Comparison of ENCODE assay signal across 1 cellular context in the genomic region with DNA sequence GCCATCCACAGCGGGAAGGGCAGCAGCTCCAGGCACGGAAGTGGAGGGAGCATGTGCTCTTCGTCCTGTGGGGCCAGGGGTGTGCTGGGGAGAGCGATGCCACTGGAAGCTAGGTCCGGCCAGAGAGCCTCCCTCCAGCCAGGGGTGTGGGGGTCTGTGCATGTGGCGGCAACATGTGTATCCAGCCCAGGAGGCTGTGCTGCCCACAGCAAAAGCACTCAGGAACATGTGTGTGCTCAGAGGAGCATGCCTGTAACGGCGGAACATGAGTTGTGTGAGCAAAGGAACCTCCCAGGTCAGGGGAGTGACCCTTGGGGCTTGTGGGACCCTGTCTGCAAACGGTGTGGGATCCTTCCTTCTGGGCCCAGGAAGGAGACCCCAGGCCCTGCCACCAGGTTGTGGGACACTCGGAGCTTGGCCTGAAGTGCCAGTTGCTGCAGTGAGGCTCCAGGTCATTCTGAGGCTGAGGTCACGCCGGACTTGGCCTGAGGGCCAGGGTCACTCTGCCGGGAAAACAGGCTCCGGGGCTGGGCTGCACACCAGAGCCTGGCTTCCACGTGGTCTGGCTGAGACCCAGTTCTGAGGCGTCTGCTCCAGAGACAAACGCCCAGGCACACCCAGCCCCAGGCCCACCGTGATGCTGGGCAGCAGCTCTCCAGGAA.
TF ChIP-seq lines count a peak whose summit lies in the region.

No MANE protein-coding gene starts in this region.

TF ChIP-seq in HepG2, 621 proteins besides CTCF, POLR2A, EP300 and RAD21 (continued from another document and continues in another):
- TF ChIP-seq, protein P1, sequence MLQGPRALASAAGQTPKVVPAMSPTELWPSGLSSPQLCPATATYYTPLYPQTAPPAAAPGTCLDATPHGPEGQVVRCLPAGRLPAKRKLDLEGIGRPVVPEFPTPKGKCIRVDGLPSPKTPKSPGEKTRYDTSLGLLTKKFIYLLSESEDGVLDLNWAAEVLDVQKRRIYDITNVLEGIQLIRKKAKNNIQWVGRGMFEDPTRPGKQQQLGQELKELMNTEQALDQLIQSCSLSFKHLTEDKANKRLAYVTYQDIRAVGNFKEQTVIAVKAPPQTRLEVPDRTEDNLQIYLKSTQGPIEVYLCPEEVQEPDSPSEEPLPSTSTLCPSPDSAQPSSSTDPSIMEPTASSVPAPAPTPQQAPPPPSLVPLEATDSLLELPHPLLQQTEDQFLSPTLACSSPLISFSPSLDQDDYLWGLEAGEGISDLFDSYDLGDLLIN (CRISPR knock-in tag; IDR thresholded peaks at IDR 0.05; ENCODE audit: borderline replicate concordance), result no peak
- no peak for TF ChIP-seq THYN1 (CRISPR knock-in tag; IDR thresholded peaks at IDR 0.05; ENCODE audit: borderline replicate concordance, low read depth)
- TF ChIP-seq, protein P2, sequence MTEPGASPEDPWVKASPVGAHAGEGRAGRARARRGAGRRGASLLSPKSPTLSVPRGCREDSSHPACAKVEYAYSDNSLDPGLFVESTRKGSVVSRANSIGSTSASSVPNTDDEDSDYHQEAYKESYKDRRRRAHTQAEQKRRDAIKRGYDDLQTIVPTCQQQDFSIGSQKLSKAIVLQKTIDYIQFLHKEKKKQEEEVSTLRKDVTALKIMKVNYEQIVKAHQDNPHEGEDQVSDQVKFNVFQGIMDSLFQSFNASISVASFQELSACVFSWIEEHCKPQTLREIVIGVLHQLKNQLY (CRISPR knock-in tag; IDR thresholded peaks at IDR 0.05), result no peak
- TF ChIP-seq, protein P3, sequence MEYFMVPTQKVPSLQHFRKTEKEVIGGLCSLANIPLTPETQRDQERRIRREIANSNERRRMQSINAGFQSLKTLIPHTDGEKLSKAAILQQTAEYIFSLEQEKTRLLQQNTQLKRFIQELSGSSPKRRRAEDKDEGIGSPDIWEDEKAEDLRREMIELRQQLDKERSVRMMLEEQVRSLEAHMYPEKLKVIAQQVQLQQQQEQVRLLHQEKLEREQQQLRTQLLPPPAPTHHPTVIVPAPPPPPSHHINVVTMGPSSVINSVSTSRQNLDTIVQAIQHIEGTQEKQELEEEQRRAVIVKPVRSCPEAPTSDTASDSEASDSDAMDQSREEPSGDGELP (IDR thresholded peaks at IDR 0.05; ENCODE audit: borderline replicate concordance, low read depth), result no peak
- no peak for TF ChIP-seq SPEN (CRISPR knock-in tag; IDR thresholded peaks at IDR 0.05; ENCODE audit: low read depth)
- TF ChIP-seq ZFX (CRISPR knock-in tag; IDR thresholded peaks at IDR 0.05; ENCODE audit: low read depth), result peak; percentile 48; the same call in 1 of the 2 replicates
- TF ChIP-seq ZNF781 (CRISPR knock-in tag; IDR thresholded peaks at IDR 0.05; ENCODE audit: borderline replicate concordance, not compliant biosample characterization), result no peak
- TF ChIP-seq NR1H2 (CRISPR knock-in tag; IDR thresholded peaks at IDR 0.05; ENCODE audit: borderline replicate concordance, low read depth), result no peak
- TF ChIP-seq HDAC6 (IDR thresholded peaks at IDR 0.05; ENCODE audit: low read depth, low read length), result no peak
- no peak for TF ChIP-seq SOX5 (CRISPR knock-in tag; IDR thresholded peaks at IDR 0.05; ENCODE audit: borderline replicate concordance)
- no peak for TF ChIP-seq WIZ (CRISPR knock-in tag; IDR thresholded peaks at IDR 0.05)
- no peak for TF ChIP-seq DNMT3B (CRISPR knock-in tag; conservative IDR thresholded peaks at IDR 0.05)
- TF ChIP-seq, protein P4, sequence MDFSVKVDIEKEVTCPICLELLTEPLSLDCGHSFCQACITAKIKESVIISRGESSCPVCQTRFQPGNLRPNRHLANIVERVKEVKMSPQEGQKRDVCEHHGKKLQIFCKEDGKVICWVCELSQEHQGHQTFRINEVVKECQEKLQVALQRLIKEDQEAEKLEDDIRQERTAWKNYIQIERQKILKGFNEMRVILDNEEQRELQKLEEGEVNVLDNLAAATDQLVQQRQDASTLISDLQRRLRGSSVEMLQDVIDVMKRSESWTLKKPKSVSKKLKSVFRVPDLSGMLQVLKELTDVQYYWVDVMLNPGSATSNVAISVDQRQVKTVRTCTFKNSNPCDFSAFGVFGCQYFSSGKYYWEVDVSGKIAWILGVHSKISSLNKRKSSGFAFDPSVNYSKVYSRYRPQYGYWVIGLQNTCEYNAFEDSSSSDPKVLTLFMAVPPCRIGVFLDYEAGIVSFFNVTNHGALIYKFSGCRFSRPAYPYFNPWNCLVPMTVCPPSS (IDR thresholded peaks at IDR 0.05), result no peak
- TF ChIP-seq, protein P5, sequence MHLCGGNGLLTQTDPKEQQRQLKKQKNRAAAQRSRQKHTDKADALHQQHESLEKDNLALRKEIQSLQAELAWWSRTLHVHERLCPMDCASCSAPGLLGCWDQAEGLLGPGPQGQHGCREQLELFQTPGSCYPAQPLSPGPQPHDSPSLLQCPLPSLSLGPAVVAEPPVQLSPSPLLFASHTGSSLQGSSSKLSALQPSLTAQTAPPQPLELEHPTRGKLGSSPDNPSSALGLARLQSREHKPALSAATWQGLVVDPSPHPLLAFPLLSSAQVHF (CRISPR knock-in tag; IDR thresholded peaks at IDR 0.05), result no peak
- TF ChIP-seq TARDBP (CRISPR knock-in tag; IDR thresholded peaks at IDR 0.05), result 0 out of 2 replicates have a peak, but pooled peaks have one; percentile 42
- TF ChIP-seq, protein P6, sequence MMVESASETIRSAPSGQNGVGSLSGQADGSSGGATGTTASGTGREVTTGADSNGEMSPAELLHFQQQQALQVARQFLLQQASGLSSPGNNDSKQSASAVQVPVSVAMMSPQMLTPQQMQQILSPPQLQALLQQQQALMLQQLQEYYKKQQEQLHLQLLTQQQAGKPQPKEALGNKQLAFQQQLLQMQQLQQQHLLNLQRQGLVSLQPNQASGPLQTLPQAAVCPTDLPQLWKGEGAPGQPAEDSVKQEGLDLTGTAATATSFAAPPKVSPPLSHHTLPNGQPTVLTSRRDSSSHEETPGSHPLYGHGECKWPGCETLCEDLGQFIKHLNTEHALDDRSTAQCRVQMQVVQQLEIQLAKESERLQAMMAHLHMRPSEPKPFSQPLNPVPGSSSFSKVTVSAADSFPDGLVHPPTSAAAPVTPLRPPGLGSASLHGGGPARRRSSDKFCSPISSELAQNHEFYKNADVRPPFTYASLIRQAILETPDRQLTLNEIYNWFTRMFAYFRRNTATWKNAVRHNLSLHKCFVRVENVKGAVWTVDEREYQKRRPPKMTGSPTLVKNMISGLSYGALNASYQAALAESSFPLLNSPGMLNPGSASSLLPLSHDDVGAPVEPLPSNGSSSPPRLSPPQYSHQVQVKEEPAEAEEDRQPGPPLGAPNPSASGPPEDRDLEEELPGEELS (CRISPR knock-in tag; IDR thresholded peaks at IDR 0.05), result no peak
- TF ChIP-seq ZNF292 (CRISPR knock-in tag; IDR thresholded peaks at IDR 0.05; ENCODE audit: borderline replicate concordance, low read depth), result no peak
- TF ChIP-seq IRX3 (CRISPR knock-in tag; IDR thresholded peaks at IDR 0.05; ENCODE audit: borderline replicate concordance, low read depth), result no peak
- no peak for TF ChIP-seq ARNTL (CRISPR knock-in tag; IDR thresholded peaks at IDR 0.05)
- TF ChIP-seq MAF1 (CRISPR knock-in tag; IDR thresholded peaks at IDR 0.05; ENCODE audit: borderline replicate concordance), result no peak
- no peak for TF ChIP-seq RFX5 (IDR thresholded peaks at IDR 0.05; ENCODE audit: low read depth, low read length)
- TF ChIP-seq MTA1 (CRISPR knock-in tag; IDR thresholded peaks at IDR 0.05; ENCODE audit: borderline replicate concordance), result no peak; the same call in 1 of the 2 replicates
- TF ChIP-seq NFE2L1 (CRISPR knock-in tag; IDR thresholded peaks at IDR 0.05; ENCODE audit: borderline replicate concordance), result no peak
- no peak for TF ChIP-seq ATAD3A (CRISPR knock-in tag; IDR thresholded peaks at IDR 0.05)
- no peak for TF ChIP-seq HNRNPLL (IDR thresholded peaks at IDR 0.05; ENCODE audit: low read depth, low read length, poor library complexity, severe bottlenecking)
- TF ChIP-seq LCORL (IDR thresholded peaks at IDR 0.05), result no peak
- TF ChIP-seq LCORL (CRISPR knock-in tag; IDR thresholded peaks at IDR 0.05), result peak; percentile 56; the same call in 1 of the 2 replicates
- TF ChIP-seq ZNF75D (CRISPR knock-in tag; IDR thresholded peaks at IDR 0.05; ENCODE audit: borderline replicate concordance), result no peak
- TF ChIP-seq SSRP1 (CRISPR knock-in tag; IDR thresholded peaks at IDR 0.05), result no peak
- no peak for TF ChIP-seq HNRNPL (IDR thresholded peaks at IDR 0.05; ENCODE audit: low read depth, low read length)
- TF ChIP-seq KMT2B (CRISPR knock-in tag; IDR thresholded peaks at IDR 0.05), result no peak; the same call in 1 of the 2 replicates
- TF ChIP-seq ZNF672 (CRISPR knock-in tag; IDR thresholded peaks at IDR 0.05), result no peak
- TF ChIP-seq TBX2 (CRISPR knock-in tag; IDR thresholded peaks at IDR 0.05; ENCODE audit: borderline replicate concordance), result peak; percentile 36; the same call in 1 of the 2 replicates
- TF ChIP-seq, protein P7, sequence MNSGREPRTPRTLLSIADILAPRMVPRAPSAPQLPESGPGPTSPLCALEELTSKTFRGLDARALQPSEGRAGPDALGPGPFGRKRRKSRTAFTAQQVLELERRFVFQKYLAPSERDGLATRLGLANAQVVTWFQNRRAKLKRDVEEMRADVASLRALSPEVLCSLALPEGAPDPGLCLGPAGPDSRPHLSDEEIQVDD (CRISPR knock-in tag; IDR thresholded peaks at IDR 0.05; ENCODE audit: borderline replicate concordance), result no peak
- no peak for TF ChIP-seq ZNF24 (IDR thresholded peaks at IDR 0.05)
- TF ChIP-seq, protein P8, sequence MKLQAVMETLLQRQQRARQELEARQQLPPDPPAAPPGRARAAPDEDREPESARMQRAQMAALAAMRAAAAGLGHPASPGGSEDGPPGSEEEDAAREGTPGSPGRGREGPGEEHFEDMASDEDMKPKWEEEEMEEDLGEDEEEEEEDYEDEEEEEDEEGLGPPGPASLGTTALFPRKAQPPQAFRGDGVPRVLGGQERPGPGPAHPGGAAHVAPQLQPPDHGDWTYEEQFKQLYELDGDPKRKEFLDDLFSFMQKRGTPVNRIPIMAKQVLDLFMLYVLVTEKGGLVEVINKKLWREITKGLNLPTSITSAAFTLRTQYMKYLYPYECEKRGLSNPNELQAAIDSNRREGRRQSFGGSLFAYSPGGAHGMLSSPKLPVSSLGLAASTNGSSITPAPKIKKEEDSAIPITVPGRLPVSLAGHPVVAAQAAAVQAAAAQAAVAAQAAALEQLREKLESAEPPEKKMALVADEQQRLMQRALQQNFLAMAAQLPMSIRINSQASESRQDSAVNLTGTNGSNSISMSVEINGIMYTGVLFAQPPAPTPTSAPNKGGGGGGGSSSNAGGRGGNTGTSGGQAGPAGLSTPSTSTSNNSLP (IDR thresholded peaks at IDR 0.05; ENCODE audit: low read depth, low read length), result no peak
- TF ChIP-seq, protein P9, sequence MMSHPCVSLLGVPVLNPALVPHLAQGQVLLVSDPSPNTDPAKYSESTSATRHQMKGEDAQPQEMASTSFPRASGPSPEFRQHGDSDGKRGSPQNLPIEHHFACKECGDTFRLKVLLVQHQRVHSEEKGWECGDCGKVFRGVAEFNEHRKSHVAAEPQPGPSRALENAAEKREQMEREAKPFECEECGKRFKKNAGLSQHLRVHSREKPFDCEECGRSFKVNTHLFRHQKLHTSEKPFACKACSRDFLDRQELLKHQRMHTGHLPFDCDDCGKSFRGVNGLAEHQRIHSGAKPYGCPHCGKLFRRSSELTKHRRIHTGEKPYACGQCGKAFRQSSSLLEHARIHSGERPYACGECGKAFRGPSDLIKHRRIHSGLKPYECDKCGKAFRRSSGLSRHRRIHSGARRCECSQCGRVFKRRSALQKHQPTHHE (CRISPR knock-in tag; IDR thresholded peaks at IDR 0.05; ENCODE audit: borderline replicate concordance), result no peak
- TF ChIP-seq, protein P10, sequence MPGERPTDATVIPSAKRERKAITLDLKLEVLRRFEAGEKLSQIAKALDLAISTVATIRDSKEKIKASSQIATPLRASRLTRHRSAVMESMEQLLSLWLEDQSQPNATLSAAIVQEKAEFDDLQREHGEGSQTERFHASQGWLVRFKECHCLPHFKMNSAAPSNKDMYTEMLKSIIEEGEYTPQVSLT (CRISPR knock-in tag; IDR thresholded peaks at IDR 0.05; ENCODE audit: borderline replicate concordance, low read depth), result no peak
- TF ChIP-seq BRCA1 (CRISPR knock-in tag; IDR thresholded peaks at IDR 0.05), result no peak
- TF ChIP-seq, protein P11, sequence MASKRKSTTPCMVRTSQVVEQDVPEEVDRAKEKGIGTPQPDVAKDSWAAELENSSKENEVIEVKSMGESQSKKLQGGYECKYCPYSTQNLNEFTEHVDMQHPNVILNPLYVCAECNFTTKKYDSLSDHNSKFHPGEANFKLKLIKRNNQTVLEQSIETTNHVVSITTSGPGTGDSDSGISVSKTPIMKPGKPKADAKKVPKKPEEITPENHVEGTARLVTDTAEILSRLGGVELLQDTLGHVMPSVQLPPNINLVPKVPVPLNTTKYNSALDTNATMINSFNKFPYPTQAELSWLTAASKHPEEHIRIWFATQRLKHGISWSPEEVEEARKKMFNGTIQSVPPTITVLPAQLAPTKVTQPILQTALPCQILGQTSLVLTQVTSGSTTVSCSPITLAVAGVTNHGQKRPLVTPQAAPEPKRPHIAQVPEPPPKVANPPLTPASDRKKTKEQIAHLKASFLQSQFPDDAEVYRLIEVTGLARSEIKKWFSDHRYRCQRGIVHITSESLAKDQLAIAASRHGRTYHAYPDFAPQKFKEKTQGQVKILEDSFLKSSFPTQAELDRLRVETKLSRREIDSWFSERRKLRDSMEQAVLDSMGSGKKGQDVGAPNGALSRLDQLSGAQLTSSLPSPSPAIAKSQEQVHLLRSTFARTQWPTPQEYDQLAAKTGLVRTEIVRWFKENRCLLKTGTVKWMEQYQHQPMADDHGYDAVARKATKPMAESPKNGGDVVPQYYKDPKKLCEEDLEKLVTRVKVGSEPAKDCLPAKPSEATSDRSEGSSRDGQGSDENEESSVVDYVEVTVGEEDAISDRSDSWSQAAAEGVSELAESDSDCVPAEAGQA (IDR thresholded peaks at IDR 0.05; ENCODE audit: low read depth), result no peak
- TF ChIP-seq, protein P11 (CRISPR knock-in tag; IDR thresholded peaks at IDR 0.05; ENCODE audit: borderline replicate concordance), result no peak
- TF ChIP-seq XRCC5 (optimal IDR thresholded peaks at IDR 0.05; ENCODE audit: low read length), result no peak
